Comparison of ENCODE assay signal across 1 cellular context in the genomic region with DNA sequence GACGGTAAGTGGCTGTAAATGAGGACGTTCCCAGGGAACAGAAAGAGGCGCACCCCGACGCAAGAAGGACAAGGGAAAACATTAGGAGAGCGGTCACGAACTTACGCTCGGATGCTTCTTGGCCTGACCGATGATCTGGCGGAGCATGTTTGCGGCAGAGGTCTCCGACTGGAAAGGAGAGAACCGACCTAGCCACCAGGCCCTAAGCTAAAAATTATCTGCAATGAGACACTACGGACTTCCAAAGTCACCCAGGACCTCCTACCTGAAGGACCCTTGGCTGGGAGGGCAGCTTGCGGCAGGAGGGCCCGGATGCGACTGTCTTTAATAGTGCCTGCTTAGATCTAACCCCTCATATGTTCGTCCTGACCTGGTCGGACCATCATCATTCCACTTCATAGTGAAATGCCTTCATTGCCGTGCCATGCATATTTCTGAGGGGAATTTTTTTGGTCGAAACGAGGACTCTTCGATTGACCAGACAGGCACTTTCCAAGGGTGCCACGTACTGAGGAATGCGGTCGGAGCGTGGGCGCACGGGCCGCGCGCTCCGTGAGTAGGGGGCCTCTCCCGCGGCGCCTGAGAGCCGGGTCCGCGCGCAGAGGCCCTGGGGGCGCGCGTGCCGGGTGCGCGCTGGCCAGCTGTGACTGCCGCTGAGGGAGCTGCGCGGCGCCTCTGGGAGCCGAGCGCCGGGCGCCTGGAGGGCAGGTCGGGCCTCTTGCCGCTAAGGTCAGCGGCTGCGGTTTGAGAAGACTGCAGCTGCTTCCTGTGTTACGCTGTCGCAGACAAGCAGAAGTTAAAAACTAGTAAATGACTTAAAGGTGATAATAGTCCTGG.
TF ChIP-seq lines count a peak whose summit lies in the region.

No MANE protein-coding gene starts in this region.

TF ChIP-seq in K562, 482 proteins besides CTCF, POLR2A, EP300 and RAD21 (continued from another document and continues in another):
- TF ChIP-seq GABPB2 (CRISPR knock-in tag; conservative IDR thresholded peaks at IDR 0.05) (no peak), FOXJ3 (CRISPR knock-in tag; IDR thresholded peaks at IDR 0.05) (no peak), TSC22D4 (tag; IDR thresholded peaks at IDR 0.05) (no peak), RBBP5 (IDR thresholded peaks at IDR 0.05; ENCODE audit: borderline replicate concordance, insufficient read depth, low read length, poor library complexity, severe bottlenecking) (peak; percentile 96), ZSCAN29 (IDR thresholded peaks at IDR 0.05) (no peak), HMGN3 (IDR thresholded peaks at IDR 0.05; ENCODE audit: borderline replicate concordance, extremely low read depth, insufficient read length, low read depth, low read length) (peak; percentile 96), ADNP (tag; IDR thresholded peaks at IDR 0.05) (no peak), MTA2 (IDR thresholded peaks at IDR 0.05; ENCODE audit: low read depth) (no peak), HOXB6 (CRISPR knock-in tag; IDR thresholded peaks at IDR 0.05; ENCODE audit: borderline replicate concordance) (no peak), ZNF778 (CRISPR knock-in tag; IDR thresholded peaks at IDR 0.05) (no peak), ZNF212 (CRISPR knock-in tag; IDR thresholded peaks at IDR 0.05) (no peak), CCAR2 (IDR thresholded peaks at IDR 0.05; ENCODE audit: low read depth, low read length) (no peak), TFAM (CRISPR knock-in tag; conservative IDR thresholded peaks at IDR 0.05) (no peak), GATAD2A (IDR thresholded peaks at IDR 0.05) (no peak), NONO (IDR thresholded peaks at IDR 0.05; ENCODE audit: low read depth in 2 of 2, low read length in 1 of 2) (peak; percentile 44 to 76; a peak in 2 of 4 replicates), ZNF121 (CRISPR knock-in tag; conservative IDR thresholded peaks at IDR 0.05) (no peak), HCFC1 (IDR thresholded peaks at IDR 0.05; ENCODE audit: low read depth, low read length) (no peak; the same call in 1 of the 2 replicates), HDAC6 (IDR thresholded peaks at IDR 0.05; ENCODE audit: low read depth, low read length) (no peak), KLF10 (CRISPR knock-in tag; IDR thresholded peaks at IDR 0.05) (no peak), CXXC5 (CRISPR knock-in tag; IDR thresholded peaks at IDR 0.05) (peak; percentile 97), DDX20 (tag; IDR thresholded peaks at IDR 0.05; ENCODE audit: low read depth) (no peak), ZNF707 (CRISPR knock-in tag; conservative IDR thresholded peaks at IDR 0.05) (no peak), SIRT6 (IDR thresholded peaks at IDR 0.05; ENCODE audit: low read depth, low read length) (no peak), ZNF408 (CRISPR knock-in tag; IDR thresholded peaks at IDR 0.05; ENCODE audit: low read depth) (no peak), E2F3 (CRISPR knock-in tag; IDR thresholded peaks at IDR 0.05) (no peak), BCL6 (CRISPR knock-in tag; IDR thresholded peaks at IDR 0.05) (no peak), ZKSCAN8 (CRISPR knock-in tag; IDR thresholded peaks at IDR 0.05) (peak; percentile 69; the same call in 1 of the 2 replicates), ZNF143 (CRISPR knock-in tag; IDR thresholded peaks at IDR 0.05) (no peak), ASH1L (IDR thresholded peaks at IDR 0.05; ENCODE audit: borderline replicate concordance, low read depth, partially characterized antibody) (no peak), TEAD2 (tag; IDR thresholded peaks at IDR 0.05) (peak; percentile 99), ZBTB1 (CRISPR knock-in tag; IDR thresholded peaks at IDR 0.05; ENCODE audit: borderline replicate concordance, low read depth) (no peak), ESRRB (CRISPR knock-in tag; IDR thresholded peaks at IDR 0.05; ENCODE audit: borderline replicate concordance) (no peak), TGIF2 (CRISPR knock-in tag; IDR thresholded peaks at IDR 0.05) (no peak), XRCC5 (IDR thresholded peaks at IDR 0.05; ENCODE audit: low read depth, low read length) (peak; percentile 5; the same call in 1 of the 2 replicates), TAF1 (IDR thresholded peaks at IDR 0.05; ENCODE audit: control insufficient read depth, extremely low read depth, insufficient read depth, low read length, severe bottlenecking) (peak; percentile 96), CAMTA2 (CRISPR knock-in tag; conservative IDR thresholded peaks at IDR 0.05) (no peak), ZNF217 (CRISPR knock-in tag; IDR thresholded peaks at IDR 0.05) (no peak), PHF8 (IDR thresholded peaks at IDR 0.05; ENCODE audit: borderline replicate concordance, low read length) (peak; percentile 94), HEY1 (CRISPR knock-in tag; IDR thresholded peaks at IDR 0.05; ENCODE audit: borderline replicate concordance) (no peak), KDM2B (CRISPR knock-in tag; IDR thresholded peaks at IDR 0.05) (no peak), MYBL2 (IDR thresholded peaks at IDR 0.05; ENCODE audit: low read depth) (no peak), MYBL2 (CRISPR knock-in tag; IDR thresholded peaks at IDR 0.05; ENCODE audit: borderline replicate concordance) (no peak)
- TF ChIP-seq, protein P1, sequence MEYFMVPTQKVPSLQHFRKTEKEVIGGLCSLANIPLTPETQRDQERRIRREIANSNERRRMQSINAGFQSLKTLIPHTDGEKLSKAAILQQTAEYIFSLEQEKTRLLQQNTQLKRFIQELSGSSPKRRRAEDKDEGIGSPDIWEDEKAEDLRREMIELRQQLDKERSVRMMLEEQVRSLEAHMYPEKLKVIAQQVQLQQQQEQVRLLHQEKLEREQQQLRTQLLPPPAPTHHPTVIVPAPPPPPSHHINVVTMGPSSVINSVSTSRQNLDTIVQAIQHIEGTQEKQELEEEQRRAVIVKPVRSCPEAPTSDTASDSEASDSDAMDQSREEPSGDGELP (CRISPR knock-in tag; IDR thresholded peaks at IDR 0.05; ENCODE audit: borderline replicate concordance), result peak; percentile 96
- TF ChIP-seq, protein P2, sequence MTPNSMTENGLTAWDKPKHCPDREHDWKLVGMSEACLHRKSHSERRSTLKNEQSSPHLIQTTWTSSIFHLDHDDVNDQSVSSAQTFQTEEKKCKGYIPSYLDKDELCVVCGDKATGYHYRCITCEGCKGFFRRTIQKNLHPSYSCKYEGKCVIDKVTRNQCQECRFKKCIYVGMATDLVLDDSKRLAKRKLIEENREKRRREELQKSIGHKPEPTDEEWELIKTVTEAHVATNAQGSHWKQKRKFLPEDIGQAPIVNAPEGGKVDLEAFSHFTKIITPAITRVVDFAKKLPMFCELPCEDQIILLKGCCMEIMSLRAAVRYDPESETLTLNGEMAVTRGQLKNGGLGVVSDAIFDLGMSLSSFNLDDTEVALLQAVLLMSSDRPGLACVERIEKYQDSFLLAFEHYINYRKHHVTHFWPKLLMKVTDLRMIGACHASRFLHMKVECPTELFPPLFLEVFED (CRISPR knock-in tag; conservative IDR thresholded peaks at IDR 0.05), result peak; percentile 86
- TF ChIP-seq, protein P3, sequence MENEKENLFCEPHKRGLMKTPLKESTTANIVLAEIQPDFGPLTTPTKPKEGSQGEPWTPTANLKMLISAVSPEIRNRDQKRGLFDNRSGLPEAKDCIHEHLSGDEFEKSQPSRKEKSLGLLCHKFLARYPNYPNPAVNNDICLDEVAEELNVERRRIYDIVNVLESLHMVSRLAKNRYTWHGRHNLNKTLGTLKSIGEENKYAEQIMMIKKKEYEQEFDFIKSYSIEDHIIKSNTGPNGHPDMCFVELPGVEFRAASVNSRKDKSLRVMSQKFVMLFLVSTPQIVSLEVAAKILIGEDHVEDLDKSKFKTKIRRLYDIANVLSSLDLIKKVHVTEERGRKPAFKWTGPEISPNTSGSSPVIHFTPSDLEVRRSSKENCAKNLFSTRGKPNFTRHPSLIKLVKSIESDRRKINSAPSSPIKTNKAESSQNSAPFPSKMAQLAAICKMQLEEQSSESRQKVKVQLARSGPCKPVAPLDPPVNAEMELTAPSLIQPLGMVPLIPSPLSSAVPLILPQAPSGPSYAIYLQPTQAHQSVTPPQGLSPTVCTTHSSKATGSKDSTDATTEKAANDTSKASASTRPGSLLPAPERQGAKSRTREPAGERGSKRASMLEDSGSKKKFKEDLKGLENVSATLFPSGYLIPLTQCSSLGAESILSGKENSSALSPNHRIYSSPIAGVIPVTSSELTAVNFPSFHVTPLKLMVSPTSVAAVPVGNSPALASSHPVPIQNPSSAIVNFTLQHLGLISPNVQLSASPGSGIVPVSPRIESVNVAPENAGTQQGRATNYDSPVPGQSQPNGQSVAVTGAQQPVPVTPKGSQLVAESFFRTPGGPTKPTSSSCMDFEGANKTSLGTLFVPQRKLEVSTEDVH (IDR thresholded peaks at IDR 0.05; ENCODE audit: low read depth, partially characterized antibody), result no peak
- TF ChIP-seq, protein P4, sequence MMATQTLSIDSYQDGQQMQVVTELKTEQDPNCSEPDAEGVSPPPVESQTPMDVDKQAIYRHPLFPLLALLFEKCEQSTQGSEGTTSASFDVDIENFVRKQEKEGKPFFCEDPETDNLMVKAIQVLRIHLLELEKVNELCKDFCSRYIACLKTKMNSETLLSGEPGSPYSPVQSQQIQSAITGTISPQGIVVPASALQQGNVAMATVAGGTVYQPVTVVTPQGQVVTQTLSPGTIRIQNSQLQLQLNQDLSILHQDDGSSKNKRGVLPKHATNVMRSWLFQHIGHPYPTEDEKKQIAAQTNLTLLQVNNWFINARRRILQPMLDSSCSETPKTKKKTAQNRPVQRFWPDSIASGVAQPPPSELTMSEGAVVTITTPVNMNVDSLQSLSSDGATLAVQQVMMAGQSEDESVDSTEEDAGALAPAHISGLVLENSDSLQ (IDR thresholded peaks at IDR 0.05), result no peak
- TF ChIP-seq, protein P5, sequence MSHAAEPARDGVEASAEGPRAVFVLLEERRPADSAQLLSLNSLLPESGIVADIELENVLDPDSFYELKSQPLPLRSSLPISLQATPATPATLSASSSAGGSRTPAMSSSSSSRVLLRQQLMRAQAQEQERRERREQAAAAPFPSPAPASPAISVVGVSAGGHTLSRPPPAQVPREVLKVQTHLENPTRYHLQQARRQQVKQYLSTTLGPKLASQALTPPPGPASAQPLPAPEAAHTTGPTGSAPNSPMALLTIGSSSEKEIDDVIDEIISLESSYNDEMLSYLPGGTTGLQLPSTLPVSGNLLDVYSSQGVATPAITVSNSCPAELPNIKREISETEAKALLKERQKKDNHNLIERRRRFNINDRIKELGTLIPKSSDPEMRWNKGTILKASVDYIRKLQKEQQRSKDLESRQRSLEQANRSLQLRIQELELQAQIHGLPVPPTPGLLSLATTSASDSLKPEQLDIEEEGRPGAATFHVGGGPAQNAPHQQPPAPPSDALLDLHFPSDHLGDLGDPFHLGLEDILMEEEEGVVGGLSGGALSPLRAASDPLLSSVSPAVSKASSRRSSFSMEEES (CRISPR knock-in tag; IDR thresholded peaks at IDR 0.05), result no peak
- TF ChIP-seq, protein P6, sequence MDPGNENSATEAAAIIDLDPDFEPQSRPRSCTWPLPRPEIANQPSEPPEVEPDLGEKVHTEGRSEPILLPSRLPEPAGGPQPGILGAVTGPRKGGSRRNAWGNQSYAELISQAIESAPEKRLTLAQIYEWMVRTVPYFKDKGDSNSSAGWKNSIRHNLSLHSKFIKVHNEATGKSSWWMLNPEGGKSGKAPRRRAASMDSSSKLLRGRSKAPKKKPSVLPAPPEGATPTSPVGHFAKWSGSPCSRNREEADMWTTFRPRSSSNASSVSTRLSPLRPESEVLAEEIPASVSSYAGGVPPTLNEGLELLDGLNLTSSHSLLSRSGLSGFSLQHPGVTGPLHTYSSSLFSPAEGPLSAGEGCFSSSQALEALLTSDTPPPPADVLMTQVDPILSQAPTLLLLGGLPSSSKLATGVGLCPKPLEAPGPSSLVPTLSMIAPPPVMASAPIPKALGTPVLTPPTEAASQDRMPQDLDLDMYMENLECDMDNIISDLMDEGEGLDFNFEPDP (CRISPR knock-in tag; IDR thresholded peaks at IDR 0.05), result no peak
- TF ChIP-seq, protein P7, sequence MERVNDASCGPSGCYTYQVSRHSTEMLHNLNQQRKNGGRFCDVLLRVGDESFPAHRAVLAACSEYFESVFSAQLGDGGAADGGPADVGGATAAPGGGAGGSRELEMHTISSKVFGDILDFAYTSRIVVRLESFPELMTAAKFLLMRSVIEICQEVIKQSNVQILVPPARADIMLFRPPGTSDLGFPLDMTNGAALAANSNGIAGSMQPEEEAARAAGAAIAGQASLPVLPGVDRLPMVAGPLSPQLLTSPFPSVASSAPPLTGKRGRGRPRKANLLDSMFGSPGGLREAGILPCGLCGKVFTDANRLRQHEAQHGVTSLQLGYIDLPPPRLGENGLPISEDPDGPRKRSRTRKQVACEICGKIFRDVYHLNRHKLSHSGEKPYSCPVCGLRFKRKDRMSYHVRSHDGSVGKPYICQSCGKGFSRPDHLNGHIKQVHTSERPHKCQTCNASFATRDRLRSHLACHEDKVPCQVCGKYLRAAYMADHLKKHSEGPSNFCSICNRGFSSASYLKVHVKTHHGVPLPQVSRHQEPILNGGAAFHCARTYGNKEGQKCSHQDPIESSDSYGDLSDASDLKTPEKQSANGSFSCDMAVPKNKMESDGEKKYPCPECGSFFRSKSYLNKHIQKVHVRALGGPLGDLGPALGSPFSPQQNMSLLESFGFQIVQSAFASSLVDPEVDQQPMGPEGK (CRISPR knock-in tag; IDR thresholded peaks at IDR 0.05; ENCODE audit: borderline replicate concordance), result no peak
- TF ChIP-seq, protein P8, sequence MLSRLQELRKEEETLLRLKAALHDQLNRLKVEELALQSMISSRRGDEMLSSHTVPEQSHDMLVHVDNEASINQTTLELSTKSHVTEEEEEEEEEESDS (CRISPR knock-in tag; IDR thresholded peaks at IDR 0.05), result no peak
- TF ChIP-seq, protein P9, sequence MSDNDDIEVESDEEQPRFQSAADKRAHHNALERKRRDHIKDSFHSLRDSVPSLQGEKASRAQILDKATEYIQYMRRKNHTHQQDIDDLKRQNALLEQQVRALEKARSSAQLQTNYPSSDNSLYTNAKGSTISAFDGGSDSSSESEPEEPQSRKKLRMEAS (CRISPR knock-in tag; IDR thresholded peaks at IDR 0.05), result peak; percentile 70; the same call in 1 of the 2 replicates
- TF ChIP-seq, protein P10, sequence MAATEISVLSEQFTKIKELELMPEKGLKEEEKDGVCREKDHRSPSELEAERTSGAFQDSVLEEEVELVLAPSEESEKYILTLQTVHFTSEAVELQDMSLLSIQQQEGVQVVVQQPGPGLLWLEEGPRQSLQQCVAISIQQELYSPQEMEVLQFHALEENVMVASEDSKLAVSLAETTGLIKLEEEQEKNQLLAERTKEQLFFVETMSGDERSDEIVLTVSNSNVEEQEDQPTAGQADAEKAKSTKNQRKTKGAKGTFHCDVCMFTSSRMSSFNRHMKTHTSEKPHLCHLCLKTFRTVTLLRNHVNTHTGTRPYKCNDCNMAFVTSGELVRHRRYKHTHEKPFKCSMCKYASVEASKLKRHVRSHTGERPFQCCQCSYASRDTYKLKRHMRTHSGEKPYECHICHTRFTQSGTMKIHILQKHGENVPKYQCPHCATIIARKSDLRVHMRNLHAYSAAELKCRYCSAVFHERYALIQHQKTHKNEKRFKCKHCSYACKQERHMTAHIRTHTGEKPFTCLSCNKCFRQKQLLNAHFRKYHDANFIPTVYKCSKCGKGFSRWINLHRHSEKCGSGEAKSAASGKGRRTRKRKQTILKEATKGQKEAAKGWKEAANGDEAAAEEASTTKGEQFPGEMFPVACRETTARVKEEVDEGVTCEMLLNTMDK (IDR thresholded peaks at IDR 0.05; ENCODE audit: borderline replicate concordance, insufficient read depth, low read depth, low read length, poor library complexity, severe bottlenecking), result no peak
- TF ChIP-seq, protein P11, sequence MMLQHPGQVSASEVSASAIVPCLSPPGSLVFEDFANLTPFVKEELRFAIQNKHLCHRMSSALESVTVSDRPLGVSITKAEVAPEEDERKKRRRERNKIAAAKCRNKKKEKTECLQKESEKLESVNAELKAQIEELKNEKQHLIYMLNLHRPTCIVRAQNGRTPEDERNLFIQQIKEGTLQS (IDR thresholded peaks at IDR 0.05), result no peak
- TF ChIP-seq, protein P11 (CRISPR knock-in tag; conservative IDR thresholded peaks at IDR 0.05), result peak; percentile 70; the same call in 1 of the 2 replicates
